ENCODE assay signal across 12 cellular contexts in the genomic region with DNA sequence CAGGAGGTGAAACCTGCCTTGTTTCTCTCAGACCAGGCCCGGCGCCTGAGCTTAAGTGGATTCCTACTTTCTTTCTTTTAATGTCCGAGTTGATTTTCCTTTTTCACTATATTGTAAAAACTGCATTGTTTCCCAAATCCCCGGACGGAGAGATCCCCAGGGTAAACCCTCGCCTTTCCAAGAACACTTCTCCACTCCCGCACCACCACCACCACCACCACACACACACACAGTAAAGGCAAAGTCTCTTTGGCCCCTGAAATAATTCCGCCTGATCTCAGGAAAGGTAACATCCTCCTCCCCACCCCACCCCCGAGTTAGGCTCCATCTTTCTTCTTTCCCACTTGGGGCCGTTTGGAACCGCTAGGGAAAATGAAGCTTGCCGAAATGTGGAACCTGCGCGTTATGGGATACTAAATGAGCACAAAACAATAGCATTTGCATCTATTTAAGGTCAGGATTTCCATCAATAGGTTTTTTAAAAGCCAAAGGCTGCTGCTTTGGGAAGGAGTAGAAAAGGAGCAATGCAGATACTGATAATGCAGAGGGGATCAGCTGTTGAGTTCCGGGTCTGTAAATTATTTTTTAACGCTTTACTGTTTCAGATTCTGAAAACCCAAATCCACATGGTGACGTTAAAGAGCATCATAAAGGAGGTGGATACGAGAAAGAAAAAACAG. TPM values are rescaled to one million over a fixed set of nuclear protein-coding genes. Genes with fewer than 3 reads are reported as not detected.
DNase-seq lines count a peak whose midpoint lies in the region; ATAC-seq and TF ChIP-seq lines count a peak whose summit lies in the region.
"Had no signal": no experiment of that assay in that cellular context is flagged by ENCODE, and none has a peak within 500 bp of the region (broad histone marks: within the 10 kb centered on the region; RNA-seq: fewer than 3 reads in every experiment).

No MANE protein-coding gene starts in this region.

- H3K27ac ChIP-seq in left ventricle myocardium inferior (replicated peaks) = no peak overlapping the region
- H3K27ac ChIP-seq in uterus = peak overlapping the region; percentile 58 to 63
- H3K27ac ChIP-seq: left lung had no signal

- POLR2A ChIA-PET in naive thymus-derived CD8-positive, alpha-beta T cell (lab: Charles Lee) = no interaction called here

- H3K36me3 ChIP-seq in left ventricle myocardium inferior = no peaks in the 10 kb centered on the region
- H3K36me3 ChIP-seq in uterus = no peaks in the 10 kb centered on the region
- H3K36me3 ChIP-seq: left lung had no signal

- H3K4me3 Mint-ChIP-seq in effector memory CD8-positive, alpha-beta T cell = peak overlapping the region; percentile 25 to 80
- peak overlapping the region in 8 of 10 donors; percentile 10 to 61 (median 52) for H3K4me3 Mint-ChIP-seq in naive thymus-derived CD8-positive, alpha-beta T cell

- TF ChIP-seq CTCF in left ventricle myocardium inferior (IDR thresholded peaks at IDR 0.05; ENCODE audit: borderline replicate concordance) (no peak), uterus (IDR thresholded peaks at IDR 0.05) (no peak)

- no peak for ATAC-seq in effector memory CD8-positive, alpha-beta T cell (replicated peaks)
- no peak for ATAC-seq in naive thymus-derived CD8-positive, alpha-beta T cell

- no peak for DNase-seq in left ventricle myocardium inferior
- no peak for DNase-seq in cardiac septum (ENCODE audit: low spot score)
- no peak for DNase-seq in effector memory CD8-positive, alpha-beta T cell
- DNase-seq in naive thymus-derived CD8-positive, alpha-beta T cell = no peak
- no peak for DNase-seq in uterus
- DNase-seq in SW480 (ENCODE audit: low spot score) = no peak
- DNase-seq in HPDE6-E6E7 (ENCODE audit: extremely low spot score) = no peak
- no peak for DNase-seq in NCI-H128 (lab: John Stamatoyannopoulos, UW; ENCODE audit: unreplicated experiment)
- DNase-seq: activated gamma-delta T cell treated with Interleukin-2 at 50 U/mL for 16 hours, AML-193, NCI-H1105 had no signal

- peaks cover 43% of the 10 kb centered on the region for H3K4me1 ChIP-seq in left ventricle myocardium inferior
- peaks cover 0 to 16% of the 10 kb centered on the region in 2 donors for H3K4me1 ChIP-seq in uterus

- H3K36me3 Mint-ChIP-seq in effector memory CD8-positive, alpha-beta T cell (ENCODE audit: insufficient read depth) = no peaks in the 10 kb centered on the region
- H3K36me3 Mint-ChIP-seq in naive thymus-derived CD8-positive, alpha-beta T cell = no peaks in the 10 kb centered on the region

- H3K27me3 ChIP-seq in left ventricle myocardium inferior (ENCODE audit: low read depth) = peaks cover 100% of the 10 kb centered on the region
- H3K27me3 ChIP-seq in uterus = peaks cover 4 to 27% of the 10 kb centered on the region in 2 donors

- H3K4me3 ChIP-seq in left ventricle myocardium inferior (peak overlapping the region; percentile 65), uterus (peak overlapping the region in 1 of 2 donors; percentile 4)

- H3K9me3 ChIP-seq in left ventricle myocardium inferior (replicated peaks) (no peaks in the 10 kb centered on the region), uterus (no peaks in the 10 kb centered on the region)
- H3K9me3 ChIP-seq: left lung had no signal

- H3K27me3 Mint-ChIP-seq in effector memory CD8-positive, alpha-beta T cell = peaks cover 66 to 93% of the 10 kb centered on the region in 2 donors
- peaks cover 28 to 92% (median 70%) of the 10 kb centered on the region in 5 donors for H3K27me3 Mint-ChIP-seq in naive thymus-derived CD8-positive, alpha-beta T cell

- intact Hi-C loops in left ventricle myocardium inferior (cut with micrococcal nuclease) = no loop called here
- intact Hi-C loops in cardiac septum (cut with DNase I) = no loop called here
- intact Hi-C loops in uterus (cut with DNase I; ENCODE audit: low total_unique reads) = no loop called here

- TF ChIP-seq POLR2A in uterus (IDR thresholded peaks at IDR 0.05) = no peak

- no peaks in the 10 kb centered on the region for H3K9me3 Mint-ChIP-seq in effector memory CD8-positive, alpha-beta T cell
- no peaks in the 10 kb centered on the region for H3K9me3 Mint-ChIP-seq in naive thymus-derived CD8-positive, alpha-beta T cell

- peaks cover 14% of the 10 kb centered on the region in 2 donors for H3K4me1 Mint-ChIP-seq in effector memory CD8-positive, alpha-beta T cell (ENCODE audit: low read depth in 2 of 2)
- H3K4me1 Mint-ChIP-seq in naive thymus-derived CD8-positive, alpha-beta T cell = peaks cover 9 to 44% (median 37%) of the 10 kb centered on the region in 4 donors

- H3K27ac Mint-ChIP-seq in effector memory CD8-positive, alpha-beta T cell = no peak overlapping the region
- no peak overlapping the region for H3K27ac Mint-ChIP-seq in naive thymus-derived CD8-positive, alpha-beta T cell

RNA-seq across cellular contexts. Expression of gene HPSE2, which starts 2.5 kb away (rescaled TPM):
- total RNA-seq in left ventricle myocardium inferior (not detected), cardiac septum (0.16 TPM), uterus (10 to 100 TPM in 1 of 4 donors, 1 to 10 TPM in 2, not detected in 1; 7.0 to 13.6 (median 7.7) TPM)
- not detected for total RNA-seq in naive thymus-derived CD8-positive, alpha-beta T cell
- polyA plus RNA-seq in naive thymus-derived CD8-positive, alpha-beta T cell = under 1 TPM in 1 of 3 donors, not detected in 2; 0.07 TPM
